ENCODE assay signal across 3 cellular contexts in the genomic region with DNA sequence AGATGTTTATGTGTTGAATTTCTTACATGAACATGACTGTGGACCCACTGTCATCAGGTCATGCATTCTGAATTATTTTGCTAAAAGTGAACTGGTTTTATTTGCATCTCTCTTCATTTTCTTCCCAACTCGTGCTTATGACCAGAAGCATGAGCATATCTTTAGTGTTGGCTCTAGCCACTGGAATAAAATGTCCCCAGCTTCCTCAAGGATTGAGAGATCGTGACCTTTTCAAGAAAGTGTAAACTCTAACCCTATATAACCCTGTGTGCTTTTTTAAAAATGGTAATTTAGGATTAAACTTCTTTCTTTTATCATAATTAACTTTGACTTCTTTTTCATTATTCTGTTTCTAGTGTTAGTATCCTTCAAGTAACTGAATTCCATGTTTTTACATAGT.
A peak's percentile ranks its signal among the peaks of the same experiment; 100 is the strongest.
TF ChIP-seq lines count a peak whose summit lies in the region.

No MANE protein-coding gene starts in this region.

TF ChIP-seq in liver, 16 proteins besides CTCF, POLR2A, EP300 and RAD21:
- TF ChIP-seq NR2F2 (IDR thresholded peaks at IDR 0.05), result peak; percentile 95
- TF ChIP-seq ZBTB33 (IDR thresholded peaks at IDR 0.05), result no peak
- peak; percentile 34 to 39 for TF ChIP-seq RXRA (IDR thresholded peaks at IDR 0.05)
TF ChIP-seq in liver: peak in this region for 2.

TF ChIP-seq in HepG2, 621 proteins besides CTCF, POLR2A, EP300 and RAD21:
- TF ChIP-seq ZNF329 (CRISPR knock-in tag; IDR thresholded peaks at IDR 0.05; ENCODE audit: low read depth) (no peak), ZNF616 (CRISPR knock-in tag; IDR thresholded peaks at IDR 0.05; ENCODE audit: low read depth) (no peak)

TF ChIP-seq in HCT116, 20 proteins besides CTCF, POLR2A, EP300 and RAD21:
- TF ChIP-seq ZBTB33 (IDR thresholded peaks at IDR 0.05; ENCODE audit: extremely low read depth, insufficient replicate concordance, low read length) (no peak), SRF (IDR thresholded peaks at IDR 0.05; ENCODE audit: low read depth) (no peak), CBX3 (IDR thresholded peaks at IDR 0.05; ENCODE audit: low read depth) (no peak), CEBPB (IDR thresholded peaks at IDR 0.05; ENCODE audit: low read depth) (no peak), EGR1 (IDR thresholded peaks at IDR 0.05; ENCODE audit: low read depth) (no peak), REST (IDR thresholded peaks at IDR 0.05; ENCODE audit: low read depth) (no peak), YY1 (IDR thresholded peaks at IDR 0.05; ENCODE audit: extremely low read depth, insufficient replicate concordance, low read depth, low read length) (no peak), JUND (IDR thresholded peaks at IDR 0.05) (no peak), ATF3 (IDR thresholded peaks at IDR 0.05) (no peak), FOSL1 (IDR thresholded peaks at IDR 0.05; ENCODE audit: low read depth) (no peak), ELF1 (IDR thresholded peaks at IDR 0.05; ENCODE audit: borderline replicate concordance, low read depth) (no peak), SIN3A (IDR thresholded peaks at IDR 0.05; ENCODE audit: low read depth) (no peak), SP1 (IDR thresholded peaks at IDR 0.05; ENCODE audit: low read depth) (no peak), ZFX (IDR thresholded peaks at IDR 0.05) (no peak), TCF7L2 (IDR thresholded peaks at IDR 0.05; ENCODE audit: borderline replicate concordance, extremely low read depth, insufficient read depth, insufficient read length) (no peak), EZH2 (IDR thresholded peaks at IDR 0.05) (no peak), ZNF274 (IDR thresholded peaks at IDR 0.05; ENCODE audit: low read depth, low read length) (no peak)
